15 cellular contexts compared by ENCODE assay signal in the genomic region with DNA sequence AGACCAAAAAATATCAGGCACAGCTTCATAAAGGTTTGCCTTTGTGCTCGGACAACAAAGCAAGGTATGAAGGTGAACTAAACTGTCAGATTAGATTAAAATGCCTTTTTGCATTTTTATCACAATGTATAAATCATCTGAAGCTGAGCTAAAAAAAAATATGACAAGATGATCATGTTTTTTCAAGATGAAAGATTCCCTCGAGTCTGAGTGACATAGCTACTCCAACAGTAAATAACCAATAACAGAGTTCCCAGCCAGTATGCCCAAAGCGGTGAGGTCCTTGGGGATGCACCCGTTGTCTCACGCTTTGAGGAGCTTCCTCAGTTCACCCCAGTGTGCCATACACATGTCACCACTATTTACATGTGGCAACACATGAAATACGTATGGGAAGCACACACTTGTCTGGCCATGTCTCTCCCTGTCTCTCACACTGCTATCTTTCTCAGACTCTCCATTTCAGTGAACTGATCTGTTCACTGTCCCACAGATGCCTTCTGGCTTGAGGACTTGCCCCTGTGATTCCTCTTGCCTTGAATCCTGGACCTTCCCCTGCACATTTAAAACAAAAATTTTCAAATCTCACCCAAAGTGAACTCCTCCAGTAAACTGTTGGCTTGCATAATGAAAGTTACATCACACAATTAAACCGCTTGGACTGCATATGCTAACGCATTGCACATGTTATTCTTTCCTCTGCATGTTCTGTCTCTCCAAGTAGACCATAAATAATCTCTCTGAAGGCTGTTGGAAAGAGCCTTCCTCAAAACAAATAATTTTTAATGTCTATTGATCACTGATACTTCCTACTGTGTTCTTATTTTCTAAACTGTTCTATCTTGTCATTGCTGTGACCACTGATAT. TPM values are rescaled to one million over a fixed set of nuclear protein-coding genes. Genes with fewer than 3 reads are reported as not detected.
DNase-seq lines count a peak whose midpoint lies in the region; ATAC-seq and TF ChIP-seq lines count a peak whose summit lies in the region.
"Had no signal": no experiment of that assay in that cellular context is flagged by ENCODE, and none has a peak within 500 bp of the region (broad histone marks: within the 10 kb centered on the region; RNA-seq: fewer than 3 reads in every experiment).

No MANE protein-coding gene starts in this region.

- peaks cover 3 to 12% (median 5%) of the 10 kb centered on the region in 11 experiments for H3K36me3 ChIP-seq in BLaER1 treated with 17β-estradiol and CSF1 and Interleukin-3, amounts not matched to agents 10 nM and 100 nM
- H3K36me3 ChIP-seq in GM23248 (ENCODE audit: low read depth) = no peaks in the 10 kb centered on the region

- no peaks in the 10 kb centered on the region for H3K79me2 ChIP-seq in GM23248 (ENCODE audit: insufficient read depth)

- ATAC-seq in activated T-helper 17 cell treated with anti-CD3 and anti-CD28 coated beads, Interleukin-2, amount 50 U/mL, for 72 hours (replicated peaks) = no peak
- ATAC-seq in natural killer cell = no peak

- H3K9me3 ChIP-seq in BLaER1 treated with 17β-estradiol and CSF1 and Interleukin-3, amounts not matched to agents 10 nM and 100 nM (replicated peaks in 1 of 11) = peaks cover 28 to 40% (median 31%) of the 10 kb centered on the region in 11 experiments
- no peaks in the 10 kb centered on the region for H3K9me3 ChIP-seq in GM23248 (ENCODE audit: low read depth)

- in situ Hi-C loops in GM23248 (cut with MboI) = no loop called here

- peaks cover 10% of the 10 kb centered on the region for H3K36me3 Mint-ChIP-seq in activated T-helper 17 cell treated with anti-CD3 and anti-CD28 coated beads, Interleukin-2, amount 50 U/mL, for 72 hours (ENCODE audit: low read depth)
- H3K36me3 Mint-ChIP-seq in natural killer cell = no peaks in the 10 kb centered on the region
- H3K36me3 Mint-ChIP-seq in activated CD4-positive, alpha-beta memory T cell treated with anti-CD3 and anti-CD28 coated beads, Interleukin-2, amount 10 ng/mL, durations not matched to agents 7 days and 5 days (ENCODE audit: low read depth) = peaks cover 13% of the 10 kb centered on the region

- WGBS in GM23248 (ENCODE audit: low coverage in 1 of 2, low lambda C conversion rate in 2 of 2, missing lambda C conversion rate in 2 of 2), 2 experiments = 40 to 46% methylated on average over 8 of the region's 8 CpGs

- DNase-seq in GM23248 (peak; percentile 43), natural killer cell (no peak), GDM1 (lab: John Stamatoyannopoulos, UW) (no peak), amygdala (lab: John Stamatoyannopoulos, UW) (no peak), DMS 273 (lab: John Stamatoyannopoulos, UW; ENCODE audit: unreplicated experiment) (no peak)
- no peak for DNase-seq in activated CD4-positive, alpha-beta memory T cell treated with anti-CD3 and anti-CD28 coated beads, Interleukin-2, amount 10 ng/mL, durations not matched to agents 7 days and 5 days
- DNase-seq: activated CD4-positive, alpha-beta memory T cell treated with anti-CD3 and anti-CD28 coated beads for 36 hours; activated naive CD4-positive, alpha-beta T cell treated with Interleukin-2 at 50 U/mL for 16 hours; central memory CD4-positive, alpha-beta T cell; NCI-H1105 treated with DMSO at 0.1 percent for 48 hours; NCI-H345; T-helper 9 cell had no signal

- CTCF ChIA-PET in activated CD4-positive, alpha-beta memory T cell treated with anti-CD3 and anti-CD28 coated beads, Interleukin-2, amount 10 ng/mL, durations not matched to agents 7 days and 5 days (lab: Charles Lee) = interaction anchor here (1.2 kb wide), 1 partner anchor 202 kb away, joined by 3 read pairs; the partner anchor contains the start of gene CCDC71L

- peak overlapping the region in 1 of 10 experiments; percentile 42; a peak in 1 of 20 replicates for H3K4me3 ChIP-seq in BLaER1 treated with 17β-estradiol and CSF1 and Interleukin-3, amounts not matched to agents 10 nM and 100 nM
- H3K4me3 ChIP-seq in GM23248 = no peak overlapping the region
- H3K4me3 ChIP-seq: skin epidermis had no signal

- H3K4me1 Mint-ChIP-seq in activated T-helper 17 cell treated with anti-CD3 and anti-CD28 coated beads, Interleukin-2, amount 50 U/mL, for 72 hours = peaks cover 21% of the 10 kb centered on the region
- H3K4me1 Mint-ChIP-seq in natural killer cell = peaks cover 80 to 82% of the 10 kb centered on the region in 2 donors
- peaks cover 27% of the 10 kb centered on the region for H3K4me1 Mint-ChIP-seq in activated CD4-positive, alpha-beta memory T cell treated with anti-CD3 and anti-CD28 coated beads, Interleukin-2, amount 10 ng/mL, durations not matched to agents 7 days and 5 days

- peak overlapping the region; percentile 89 to 99 (median 93) for H3K4me2 ChIP-seq in BLaER1 treated with 17β-estradiol and CSF1 and Interleukin-3, amounts not matched to agents 10 nM and 100 nM
- H3K4me2 ChIP-seq in GM23248 (ENCODE audit: unreplicated experiment) = no peak overlapping the region

- H3K27ac Mint-ChIP-seq in activated T-helper 17 cell treated with anti-CD3 and anti-CD28 coated beads, Interleukin-2, amount 50 U/mL, for 72 hours = no peak overlapping the region
- H3K27ac Mint-ChIP-seq in natural killer cell = peak overlapping the region; percentile 92 to 97
- no peak overlapping the region for H3K27ac Mint-ChIP-seq in activated CD4-positive, alpha-beta memory T cell treated with anti-CD3 and anti-CD28 coated beads, Interleukin-2, amount 10 ng/mL, durations not matched to agents 7 days and 5 days
- H3K27ac Mint-ChIP-seq: activated CD4-positive, alpha-beta memory T cell treated with anti-CD3 and anti-CD28 coated beads for 36 hours had no signal

- H3K4me3 Mint-ChIP-seq in activated T-helper 17 cell treated with anti-CD3 and anti-CD28 coated beads, Interleukin-2, amount 50 U/mL, for 72 hours = peak overlapping the region; percentile 7
- H3K4me3 Mint-ChIP-seq in natural killer cell = peak overlapping the region; percentile 53
- no peak overlapping the region for H3K4me3 Mint-ChIP-seq in activated CD4-positive, alpha-beta memory T cell treated with anti-CD3 and anti-CD28 coated beads, Interleukin-2, amount 10 ng/mL, durations not matched to agents 7 days and 5 days
- H3K4me3 Mint-ChIP-seq: activated CD4-positive, alpha-beta memory T cell treated with anti-CD3 and anti-CD28 coated beads for 36 hours had no signal

- no peaks in the 10 kb centered on the region for H3K27me3 ChIP-seq in BLaER1 treated with 17β-estradiol and CSF1 and Interleukin-3, amounts not matched to agents 10 nM and 100 nM
- no peaks in the 10 kb centered on the region for H3K27me3 ChIP-seq in GM23248 (replicated peaks; ENCODE audit: insufficient read depth)

- no peaks in the 10 kb centered on the region for H3F3A ChIP-seq in GM23248 (ENCODE audit: insufficient read depth)

- peaks cover 0 to 6% (median 0%) of the 10 kb centered on the region in 11 experiments; a peak in 3 of 22 replicates for H4K20me1 ChIP-seq in BLaER1 treated with 17β-estradiol and CSF1 and Interleukin-3, amounts not matched to agents 10 nM and 100 nM
- no peaks in the 10 kb centered on the region for H4K20me1 ChIP-seq in GM23248 (ENCODE audit: insufficient read depth)

- H3K27me3 Mint-ChIP-seq in activated T-helper 17 cell treated with anti-CD3 and anti-CD28 coated beads, Interleukin-2, amount 50 U/mL, for 72 hours = no peaks in the 10 kb centered on the region
- H3K27me3 Mint-ChIP-seq in natural killer cell (ENCODE audit: low read depth in 2 of 2) = no peaks in the 10 kb centered on the region
- H3K27me3 Mint-ChIP-seq in activated CD4-positive, alpha-beta memory T cell treated with anti-CD3 and anti-CD28 coated beads, Interleukin-2, amount 10 ng/mL, durations not matched to agents 7 days and 5 days = no peaks in the 10 kb centered on the region
- H3K27me3 Mint-ChIP-seq: activated CD4-positive, alpha-beta memory T cell treated with anti-CD3 and anti-CD28 coated beads for 36 hours had no signal

- H3K9ac ChIP-seq in BLaER1 treated with 17β-estradiol and CSF1 and Interleukin-3, amounts not matched to agents 10 nM and 100 nM = peak overlapping the region in 10 of 11 experiments; percentile 23 to 92 (median 88); a peak in 12 of 22 replicates
- H3K9ac ChIP-seq in GM23248 = no peak overlapping the region

- POLR2A ChIA-PET in activated CD4-positive, alpha-beta memory T cell treated with anti-CD3 and anti-CD28 coated beads, Interleukin-2, amount 10 ng/mL, durations not matched to agents 7 days and 5 days (lab: Charles Lee) = interaction anchor here (0.6 kb wide), 1 partner anchor 207 kb away, joined by 3 read pairs; no protein-coding TSS in a partner anchor

- peaks cover 48 to 66% (median 53%) of the 10 kb centered on the region in 10 experiments for H3K4me1 ChIP-seq in BLaER1 treated with 17β-estradiol and CSF1 and Interleukin-3, amounts not matched to agents 10 nM and 100 nM
- peaks cover 12% of the 10 kb centered on the region for H3K4me1 ChIP-seq in GM23248 (ENCODE audit: insufficient read depth)

- H3K9me2 ChIP-seq in GM23248 (ENCODE audit: insufficient read depth) = no peaks in the 10 kb centered on the region

- no peak for TF ChIP-seq CTCF in natural killer cell (IDR thresholded peaks at IDR 0.05)

- intact Hi-C loops in natural killer cell (cut with micrococcal nuclease) = loop anchor here (10.0 kb wide), 1 partner anchor 882 kb away; the partner anchor contains the start of gene CBLL1

- H3K9me3 Mint-ChIP-seq in activated T-helper 17 cell treated with anti-CD3 and anti-CD28 coated beads, Interleukin-2, amount 50 U/mL, for 72 hours = no peaks in the 10 kb centered on the region
- no peaks in the 10 kb centered on the region for H3K9me3 Mint-ChIP-seq in natural killer cell
- H3K9me3 Mint-ChIP-seq in activated CD4-positive, alpha-beta memory T cell treated with anti-CD3 and anti-CD28 coated beads, Interleukin-2, amount 10 ng/mL, durations not matched to agents 7 days and 5 days = no peaks in the 10 kb centered on the region
- H3K9me3 Mint-ChIP-seq: activated CD4-positive, alpha-beta memory T cell treated with anti-CD3 and anti-CD28 coated beads for 36 hours had no signal

- peak overlapping the region; percentile 44; the same call in 1 of the 2 replicates for H2AFZ ChIP-seq in GM23248

- peak overlapping the region; percentile 82 to 97 (median 93) for H3K27ac ChIP-seq in BLaER1 treated with 17β-estradiol and CSF1 and Interleukin-3, amounts not matched to agents 10 nM and 100 nM
- no peak overlapping the region for H3K27ac ChIP-seq in GM23248

RNA-seq across cellular contexts. Expression of gene PIK3CG, which starts 2.5 kb away (rescaled TPM):
- total RNA-seq in GM23248 (2014; rRNA removed; shearing (Covaris generic)) = not detected in 2 replicates
- not detected in 2 replicates for polyA plus RNA-seq in GM23248 (2016; fragmentation: Nextera tagmentation; extraction: Ambion mirVana)
- total RNA-seq in activated T-helper 17 cell treated with anti-CD3 and anti-CD28 coated beads, Interleukin-2, amount 50 U/mL, for 72 hours = 10 to 100 TPM; 21.6 to 25.7 TPM
- total RNA-seq in natural killer cell = 10 to 100 TPM; 64.9 to 83.3 (median 78.2) TPM
- 10 to 100 TPM; 47.3 to 49.6 TPM for total RNA-seq in activated CD4-positive, alpha-beta memory T cell treated with anti-CD3 and anti-CD28 coated beads, Interleukin-2, amount 10 ng/mL, durations not matched to agents 7 days and 5 days

Comparison
In these comparisons a context has a peak if more than half of its experiments do, and no peak if none do; other contexts are left out.
1. H3K27ac Mint-ChIP-seq: peak in natural killer cell (2 of 2); none in activated T-helper 17 cell treated with anti-CD3 and anti-CD28 coated beads, Interleukin-2, amount 50 U/mL, for 72 hours (single experiment) and activated CD4-positive, alpha-beta memory T cell treated with anti-CD3 and anti-CD28 coated beads, Interleukin-2, amount 10 ng/mL, durations not matched to agents 7 days and 5 days (single experiment).
2. RNA of gene PIK3CG, which starts 2.5 kb away (total RNA-seq): 64.9 to 83.3 TPM in natural killer cell, 47.3 to 49.6 TPM in activated CD4-positive, alpha-beta memory T cell treated with anti-CD3 and anti-CD28 coated beads, Interleukin-2, amount 10 ng/mL, durations not matched to agents 7 days and 5 days and 21.6 to 25.7 TPM in activated T-helper 17 cell treated with anti-CD3 and anti-CD28 coated beads, Interleukin-2, amount 50 U/mL, for 72 hours; not detected in GM23248; every median in the first group is over 10 times any median in the second.